1 cellular context compared by ENCODE assay signal in genomic region chr18:48281460-48281859, GRCh38.
TF ChIP-seq lines count a peak whose summit lies in the region.
"Not testable (repeated sequence)": the region's sequence is repeated elsewhere in the genome, so short reads cannot be mapped to it uniquely, and the experiment has no call there.

No MANE protein-coding gene starts in this region.

- CTCF ChIA-PET in HEK293 (lab: Yijun Ruan, JAX) = not testable (repeated sequence)

- not testable (repeated sequence) for H3K4me3 ChIP-seq in HEK293 (ENCODE audit: low read depth, low read length)

- not testable (repeated sequence) for H3K4me1 ChIP-seq in HEK293 (ENCODE audit: control insufficient read depth, insufficient read depth, low read length)

- not testable (repeated sequence) for TF ChIP-seq CTCF in HEK293 (tag by site-specific recombination; IDR thresholded peaks at IDR 0.05)

- H3K27ac ChIP-seq in HEK293 (ENCODE audit: extremely low read depth, low read depth, low read length) = not testable (repeated sequence)

- not testable (repeated sequence) for H3K36me3 ChIP-seq in HEK293 (ENCODE audit: control insufficient read depth in 2 of 2, insufficient read depth in 1 of 2, low read length in 2 of 2)

- H3K9me3 ChIP-seq in HEK293 (ENCODE audit: control insufficient read depth, insufficient read depth, low read depth, low read length) = not testable (repeated sequence)

- POLR2A ChIA-PET in HEK293 (lab: Yijun Ruan, JAX) = not testable (repeated sequence)

TF ChIP-seq in HEK293, 187 proteins besides CTCF, POLR2A, EP300 and RAD21:
- TF ChIP-seq SCRT1 (tag by site-specific recombination; IDR thresholded peaks at IDR 0.05; ENCODE audit: borderline replicate concordance) (0 out of 2 replicates have a peak, but pooled peaks have one; percentile 62), SCRT2 (tag by site-specific recombination; IDR thresholded peaks at IDR 0.05) (peak; percentile 54; the same call in 1 of the 2 replicates)
